ENCODE assay signal across 27 cellular contexts in genomic region chr9:22118810-22119479, GRCh38.
DNase-seq lines count a peak whose midpoint lies in the region; ATAC-seq and TF ChIP-seq lines count a peak whose summit lies in the region.
"Had no signal": no experiment of that assay in that cellular context is flagged by ENCODE, and none has a peak within 500 bp of the region (broad histone marks: within the 10 kb centered on the region; RNA-seq: fewer than 3 reads in every experiment).

No MANE protein-coding gene starts in this region.

- no peak for ATAC-seq in effector memory CD8-positive, alpha-beta T cell (replicated peaks)
- ATAC-seq in GM19455 (IDR thresholded peaks at IDR 0.05; ENCODE audit: unreplicated experiment): no peak

- H2AFZ ChIP-seq in PC-9: no peak overlapping the region

- H3K4me3 Mint-ChIP-seq in Calu3 (ENCODE audit: low read depth, unreplicated experiment): no peak overlapping the region
- H3K4me3 Mint-ChIP-seq in osteocyte (ENCODE audit: unreplicated experiment): no peak overlapping the region
- no peak overlapping the region for H3K4me3 Mint-ChIP-seq in effector memory CD8-positive, alpha-beta T cell
- H3K4me3 Mint-ChIP-seq: activated naive CD4-positive, alpha-beta T cell treated with anti-CD3 and anti-CD28 coated beads, Interleukin-2, amount 50 U/mL, for 24 hours; CD4-positive, alpha-beta T cell; central memory CD8-positive, alpha-beta T cell; dendritic cell treated with granulocyte-macrophage colony-stimulating factor and Interleukin-4, amounts not matched to agents 40 ng/mL and 50 ng/mL, for 4 days; neural crest cell had no signal

- no peaks in the 10 kb centered on the region for H3K9me3 ChIP-seq in Peyer's patch
- H3K9me3 ChIP-seq in PC-9 (ENCODE audit: insufficient read depth, low read depth): no peaks in the 10 kb centered on the region
- H3K9me3 ChIP-seq: gastrocnemius medialis, SJCRH30, testis, vagina had no signal

- peaks cover 5% of the 10 kb centered on the region for H3K36me3 Mint-ChIP-seq in Calu3 (ENCODE audit: insufficient read depth, unreplicated experiment)
- peaks cover 7% of the 10 kb centered on the region for H3K36me3 Mint-ChIP-seq in osteocyte (ENCODE audit: unreplicated experiment)
- no peaks in the 10 kb centered on the region for H3K36me3 Mint-ChIP-seq in effector memory CD8-positive, alpha-beta T cell (ENCODE audit: insufficient read depth)

- BruUV-seq in Calu3 (replicated peaks; lab: Mats Ljungman, UMichigan) (no TSS peak), PC-9 (replicated peaks; lab: Mats Ljungman, UMichigan) (no TSS peak)

- no peaks in the 10 kb centered on the region for H3F3A ChIP-seq in PC-9 (ENCODE audit: insufficient read depth, low read depth)

- no peaks in the 10 kb centered on the region for H4K20me1 ChIP-seq in PC-9 (ENCODE audit: insufficient read depth)

- no peak overlapping the region for H3K4me2 ChIP-seq in PC-9

- H3K79me2 ChIP-seq in PC-9 (ENCODE audit: low read depth): no peaks in the 10 kb centered on the region

- CTCF ChIA-PET in Calu3 (lab: Charles Lee): interaction anchor here (0.8 to 2.1 kb wide), 10 partner anchors 10 to 125 kb away, joined by 3 to 16 read pairs (median 4); partner anchors contain the start of gene CDKN2B
- CTCF ChIA-PET in PC-9 (lab: Charles Lee): interaction anchor here (0.6 to 1.2 kb wide), 4 partner anchors 34 to 119 kb away, joined by 3 to 5 read pairs (median 4); partner anchors contain the start of gene CDKN2B

- H3K27me3 ChIP-seq in Peyer's patch: no peaks in the 10 kb centered on the region
- no peaks in the 10 kb centered on the region for H3K27me3 ChIP-seq in PC-9 (ENCODE audit: insufficient read depth, low read depth)
- H3K27me3 ChIP-seq: gastrocnemius medialis, right atrium auricular region, SJCRH30, testis, vagina had no signal

- H3K9me3 Mint-ChIP-seq in Calu3 (ENCODE audit: low read depth, unreplicated experiment) (peaks cover 6% of the 10 kb centered on the region), osteocyte (ENCODE audit: unreplicated experiment) (peaks cover 30% of the 10 kb centered on the region)
- peaks cover 0 to 2% of the 10 kb centered on the region in 2 donors for H3K9me3 Mint-ChIP-seq in effector memory CD8-positive, alpha-beta T cell
- H3K9me3 Mint-ChIP-seq: central memory CD8-positive, alpha-beta T cell had no signal

- H3K27ac Mint-ChIP-seq in Calu3 (ENCODE audit: unreplicated experiment): peak overlapping the region; percentile 93
- peak overlapping the region; percentile 87 for H3K27ac Mint-ChIP-seq in osteocyte (ENCODE audit: unreplicated experiment)
- H3K27ac Mint-ChIP-seq in effector memory CD8-positive, alpha-beta T cell: peak overlapping the region in 1 of 2 donors; percentile 39
- H3K27ac Mint-ChIP-seq: activated naive CD4-positive, alpha-beta T cell treated with anti-CD3 and anti-CD28 coated beads, Interleukin-2, amount 50 U/mL, for 24 hours; CD4-positive, alpha-beta T cell; dendritic cell treated with granulocyte-macrophage colony-stimulating factor and Interleukin-4, amounts not matched to agents 40 ng/mL and 50 ng/mL, for 4 days had no signal

- no peak for TF ChIP-seq POLR2A in Peyer's patch (IDR thresholded peaks at IDR 0.05)

- H3K4me3 ChIP-seq in Peyer's patch: peak overlapping the region in 2 of 4 donors; percentile 10 to 37
- no peak overlapping the region for H3K4me3 ChIP-seq in PC-9
- H3K4me3 ChIP-seq: gastrocnemius medialis, lung, right atrium auricular region, SJCRH30, testis, vagina had no signal

- DNase-seq in Calu3 (no peak), Peyer's patch (no peak), epithelial cell of prostate (ENCODE audit: low read depth, low spot score) (no peak), osteocyte (ENCODE audit: extremely low spot score, unreplicated experiment) (no peak), activated T-cell treated with anti-CD3 and anti-CD28 coated beads for 4 hours (no peak), PC-9 (no peak)
- DNase-seq in effector memory CD8-positive, alpha-beta T cell: no peak
- DNase-seq: CD4-positive, alpha-beta T cell; gastrocnemius medialis; NCI-H2029 treated with DMSO at 0.1 percent for 48 hours; NCI-H226; NCI-H526 treated with DMSO at 0.1 percent for 48 hours; posterior cingulate gyrus; stimulated activated CD4-positive, alpha-beta T cell treated with anti-CD3 and anti-CD28 coated beads, Interleukin-1b, Interleukin-23, amount 100 ng/mL, for 48 hours; stimulated activated naive CD4-positive, alpha-beta T cell treated with Interleukin-2 at 50 U/mL for 16 hours; testis had no signal

- POLR2A ChIA-PET in PC-9 (lab: Charles Lee; ENCODE audit: unreplicated experiment): interaction anchor here (0.6 kb wide), 1 partner anchor 89 kb away, joined by 3 read pairs; no protein-coding TSS in a partner anchor

- peak overlapping the region in 3 of 4 donors; percentile 67 to 92 (median 85) for H3K27ac ChIP-seq in Peyer's patch
- H3K27ac ChIP-seq in epithelial cell of prostate: peak overlapping the region; percentile 91
- H3K27ac ChIP-seq in PC-9: no peak overlapping the region
- H3K27ac ChIP-seq: gastrocnemius medialis, HL-60, right atrium auricular region, SJCRH30, testis, vagina, WERI-Rb-1 had no signal

- peaks cover 0 to 5% (median 0%) of the 10 kb centered on the region in 4 donors for H3K4me1 ChIP-seq in Peyer's patch
- H3K4me1 ChIP-seq in PC-9 (replicated peaks; ENCODE audit: insufficient read depth): peaks cover 11% of the 10 kb centered on the region; the same call in 1 of the 2 replicates
- H3K4me1 ChIP-seq: gastrocnemius medialis, right atrium auricular region, testis had no signal

- H3K4me1 Mint-ChIP-seq in Calu3 (ENCODE audit: low read depth, unreplicated experiment): peaks cover 61% of the 10 kb centered on the region
- H3K4me1 Mint-ChIP-seq in osteocyte (ENCODE audit: unreplicated experiment): peaks cover 52% of the 10 kb centered on the region
- H3K4me1 Mint-ChIP-seq in effector memory CD8-positive, alpha-beta T cell (ENCODE audit: low read depth in 2 of 2): no peaks in the 10 kb centered on the region
- H3K4me1 Mint-ChIP-seq: central memory CD8-positive, alpha-beta T cell had no signal

- intact Hi-C loops in Calu3 (cut with micrococcal nuclease; ENCODE audit: unreplicated experiment): no loop called here
- intact Hi-C loops in PC-9 (cut with micrococcal nuclease; ENCODE audit: unreplicated experiment): loop anchor here (1.0 to 5.0 kb wide), 5 partner anchors 34 to 307 kb away; partner anchors contain the start of gene CDKN2B

- H3K9me2 ChIP-seq in PC-9 (ENCODE audit: insufficient read depth): no peaks in the 10 kb centered on the region

- H3K27me3 Mint-ChIP-seq in Calu3 (ENCODE audit: unreplicated experiment) (no peaks in the 10 kb centered on the region), osteocyte (ENCODE audit: unreplicated experiment) (no peaks in the 10 kb centered on the region)
- peaks cover 5 to 7% of the 10 kb centered on the region in 2 donors for H3K27me3 Mint-ChIP-seq in effector memory CD8-positive, alpha-beta T cell
- H3K27me3 Mint-ChIP-seq: central memory CD8-positive, alpha-beta T cell had no signal

- no peak for TF ChIP-seq CTCF in Calu3 (IDR thresholded peaks at IDR 0.05; ENCODE audit: unreplicated experiment)
- TF ChIP-seq CTCF in Peyer's patch (IDR thresholded peaks at IDR 0.05): no peak
- TF ChIP-seq CTCF in osteocyte (IDR thresholded peaks at IDR 0.05): no peak
- no peak for TF ChIP-seq CTCF in PC-9 (conservative IDR thresholded peaks at IDR 0.05)

- no peaks in the 10 kb centered on the region for H3K36me3 ChIP-seq in Peyer's patch
- H3K36me3 ChIP-seq in PC-9 (ENCODE audit: low read depth): no peaks in the 10 kb centered on the region
- H3K36me3 ChIP-seq: gastrocnemius medialis, right atrium auricular region, SJCRH30, vagina, WERI-Rb-1 had no signal
